Comparison of ENCODE assay signal across 1 cellular context in the genomic region with DNA sequence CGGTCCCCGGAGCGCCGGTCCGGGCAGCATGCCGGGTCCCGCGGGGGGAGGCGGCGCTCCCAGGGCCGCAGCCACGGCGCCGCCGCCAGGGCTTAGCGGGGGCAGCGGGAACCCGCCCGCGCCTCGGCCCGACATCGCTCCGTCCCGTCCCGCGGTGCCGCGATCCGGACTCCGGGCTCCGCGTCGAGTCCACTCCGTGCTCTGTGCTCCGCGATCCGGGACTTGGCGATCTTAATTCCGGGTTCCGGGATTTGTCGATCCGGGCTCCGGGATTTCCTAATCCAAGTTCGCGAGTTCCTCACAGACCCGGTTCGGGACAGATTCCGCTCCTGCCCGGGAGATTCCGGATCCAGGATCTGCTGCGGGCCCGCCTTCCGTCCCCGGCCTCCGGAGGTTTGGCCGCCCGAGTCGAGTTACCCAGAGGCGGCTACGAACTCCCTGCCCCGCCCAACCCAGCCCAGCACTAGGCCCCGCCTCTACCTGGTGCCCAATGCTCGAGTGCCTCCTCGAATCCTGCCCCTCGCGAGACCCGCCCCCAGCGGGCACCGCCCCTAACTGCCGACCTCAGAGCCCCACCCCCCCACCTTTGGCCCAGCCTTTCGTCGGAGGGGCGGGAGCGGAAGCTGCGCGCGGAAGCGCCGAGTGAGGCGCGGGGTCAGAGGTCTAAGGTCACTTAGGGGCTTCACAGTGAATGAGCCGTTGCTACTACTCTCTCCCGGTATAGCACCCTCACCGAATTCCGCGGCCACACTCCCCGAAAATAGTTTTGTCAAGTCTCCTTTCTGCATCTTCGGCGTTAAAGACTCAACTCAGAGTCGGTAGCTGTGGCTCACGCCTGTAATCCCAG.
A peak's percentile ranks its signal among the peaks of the same experiment; 100 is the strongest.
TF ChIP-seq lines count a peak whose summit lies in the region.

A gene (minus strand): TSS at position 146 of the 847 bp plus-strand sequence. CDS start 11 bp downstream, at position 135.

TF ChIP-seq in HEK293, 187 proteins besides CTCF, POLR2A, EP300 and RAD21 (continued from another document):
- TF ChIP-seq, protein P1, sequence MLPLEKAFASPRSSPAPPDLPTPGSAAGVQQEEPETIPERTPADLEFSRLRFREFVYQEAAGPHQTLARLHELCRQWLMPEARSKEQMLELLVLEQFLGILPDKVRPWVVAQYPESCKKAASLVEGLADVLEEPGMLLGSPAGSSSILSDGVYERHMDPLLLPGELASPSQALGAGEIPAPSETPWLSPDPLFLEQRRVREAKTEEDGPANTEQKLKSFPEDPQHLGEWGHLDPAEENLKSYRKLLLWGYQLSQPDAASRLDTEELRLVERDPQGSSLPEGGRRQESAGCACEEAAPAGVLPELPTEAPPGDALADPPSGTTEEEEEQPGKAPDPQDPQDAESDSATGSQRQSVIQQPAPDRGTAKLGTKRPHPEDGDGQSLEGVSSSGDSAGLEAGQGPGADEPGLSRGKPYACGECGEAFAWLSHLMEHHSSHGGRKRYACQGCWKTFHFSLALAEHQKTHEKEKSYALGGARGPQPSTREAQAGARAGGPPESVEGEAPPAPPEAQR (tag by site-specific recombination; IDR thresholded peaks at IDR 0.05) = peak; percentile 99
- TF ChIP-seq, protein P2, sequence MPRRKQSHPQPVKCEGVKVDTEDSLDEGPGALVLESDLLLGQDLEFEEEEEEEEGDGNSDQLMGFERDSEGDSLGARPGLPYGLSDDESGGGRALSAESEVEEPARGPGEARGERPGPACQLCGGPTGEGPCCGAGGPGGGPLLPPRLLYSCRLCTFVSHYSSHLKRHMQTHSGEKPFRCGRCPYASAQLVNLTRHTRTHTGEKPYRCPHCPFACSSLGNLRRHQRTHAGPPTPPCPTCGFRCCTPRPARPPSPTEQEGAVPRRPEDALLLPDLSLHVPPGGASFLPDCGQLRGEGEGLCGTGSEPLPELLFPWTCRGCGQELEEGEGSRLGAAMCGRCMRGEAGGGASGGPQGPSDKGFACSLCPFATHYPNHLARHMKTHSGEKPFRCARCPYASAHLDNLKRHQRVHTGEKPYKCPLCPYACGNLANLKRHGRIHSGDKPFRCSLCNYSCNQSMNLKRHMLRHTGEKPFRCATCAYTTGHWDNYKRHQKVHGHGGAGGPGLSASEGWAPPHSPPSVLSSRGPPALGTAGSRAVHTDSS (tag by site-specific recombination; IDR thresholded peaks at IDR 0.05) = peak; percentile 67; the same call in 1 of the 2 replicates
- TF ChIP-seq RBAK (tag by site-specific recombination; IDR thresholded peaks at IDR 0.05) = peak; percentile 26; the same call in 1 of the 2 replicates
- TF ChIP-seq, protein P3, sequence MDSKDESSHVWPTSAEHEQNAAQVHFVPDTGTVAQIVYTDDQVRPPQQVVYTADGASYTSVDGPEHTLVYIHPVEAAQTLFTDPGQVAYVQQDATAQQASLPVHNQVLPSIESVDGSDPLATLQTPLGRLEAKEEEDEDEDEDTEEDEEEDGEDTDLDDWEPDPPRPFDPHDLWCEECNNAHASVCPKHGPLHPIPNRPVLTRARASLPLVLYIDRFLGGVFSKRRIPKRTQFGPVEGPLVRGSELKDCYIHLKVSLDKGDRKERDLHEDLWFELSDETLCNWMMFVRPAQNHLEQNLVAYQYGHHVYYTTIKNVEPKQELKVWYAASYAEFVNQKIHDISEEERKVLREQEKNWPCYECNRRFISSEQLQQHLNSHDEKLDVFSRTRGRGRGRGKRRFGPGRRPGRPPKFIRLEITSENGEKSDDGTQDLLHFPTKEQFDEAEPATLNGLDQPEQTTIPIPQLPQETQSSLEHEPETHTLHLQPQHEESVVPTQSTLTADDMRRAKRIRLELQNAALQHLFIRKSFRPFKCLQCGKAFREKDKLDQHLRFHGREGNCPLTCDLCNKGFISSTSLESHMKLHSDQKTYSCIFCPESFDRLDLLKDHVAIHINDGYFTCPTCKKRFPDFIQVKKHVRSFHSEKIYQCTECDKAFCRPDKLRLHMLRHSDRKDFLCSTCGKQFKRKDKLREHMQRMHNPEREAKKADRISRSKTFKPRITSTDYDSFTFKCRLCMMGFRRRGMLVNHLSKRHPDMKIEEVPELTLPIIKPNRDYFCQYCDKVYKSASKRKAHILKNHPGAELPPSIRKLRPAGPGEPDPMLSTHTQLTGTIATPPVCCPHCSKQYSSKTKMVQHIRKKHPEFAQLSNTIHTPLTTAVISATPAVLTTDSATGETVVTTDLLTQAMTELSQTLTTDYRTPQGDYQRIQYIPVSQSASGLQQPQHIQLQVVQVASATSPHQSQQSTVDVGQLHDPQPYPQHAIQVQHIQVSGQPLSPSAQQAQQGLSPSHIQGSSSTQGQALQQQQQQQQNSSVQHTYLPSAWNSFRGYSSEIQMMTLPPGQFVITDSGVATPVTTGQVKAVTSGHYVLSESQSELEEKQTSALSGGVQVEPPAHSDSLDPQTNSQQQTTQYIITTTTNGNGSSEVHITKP (tag by site-specific recombination; IDR thresholded peaks at IDR 0.05) = peak; percentile 90
- TF ChIP-seq, protein P4, sequence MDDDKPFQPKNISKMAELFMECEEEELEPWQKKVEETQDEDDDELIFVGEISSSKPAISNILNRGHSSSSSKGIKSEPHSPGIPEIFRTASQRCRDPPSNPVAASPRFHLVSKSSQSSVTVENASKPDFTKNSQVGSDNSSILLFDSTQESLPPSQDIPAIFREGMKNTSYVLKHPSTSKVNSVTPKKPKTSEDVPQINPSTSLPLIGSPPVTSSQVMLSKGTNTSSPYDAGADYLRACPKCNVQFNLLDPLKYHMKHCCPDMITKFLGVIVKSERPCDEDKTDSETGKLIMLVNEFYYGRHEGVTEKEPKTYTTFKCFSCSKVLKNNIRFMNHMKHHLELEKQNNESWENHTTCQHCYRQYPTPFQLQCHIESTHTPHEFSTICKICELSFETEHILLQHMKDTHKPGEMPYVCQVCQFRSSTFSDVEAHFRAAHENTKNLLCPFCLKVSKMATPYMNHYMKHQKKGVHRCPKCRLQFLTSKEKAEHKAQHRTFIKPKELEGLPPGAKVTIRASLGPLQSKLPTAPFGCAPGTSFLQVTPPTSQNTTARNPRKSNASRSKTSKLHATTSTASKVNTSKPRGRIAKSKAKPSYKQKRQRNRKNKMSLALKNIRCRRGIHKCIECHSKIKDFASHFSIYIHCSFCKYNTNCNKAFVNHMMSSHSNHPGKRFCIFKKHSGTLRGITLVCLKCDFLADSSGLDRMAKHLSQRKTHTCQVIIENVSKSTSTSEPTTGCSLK (tag by site-specific recombination; IDR thresholded peaks at IDR 0.05) = no peak
- TF ChIP-seq ZNF501 (tag by site-specific recombination; IDR thresholded peaks at IDR 0.05) = peak; percentile 81
- TF ChIP-seq, protein P5, sequence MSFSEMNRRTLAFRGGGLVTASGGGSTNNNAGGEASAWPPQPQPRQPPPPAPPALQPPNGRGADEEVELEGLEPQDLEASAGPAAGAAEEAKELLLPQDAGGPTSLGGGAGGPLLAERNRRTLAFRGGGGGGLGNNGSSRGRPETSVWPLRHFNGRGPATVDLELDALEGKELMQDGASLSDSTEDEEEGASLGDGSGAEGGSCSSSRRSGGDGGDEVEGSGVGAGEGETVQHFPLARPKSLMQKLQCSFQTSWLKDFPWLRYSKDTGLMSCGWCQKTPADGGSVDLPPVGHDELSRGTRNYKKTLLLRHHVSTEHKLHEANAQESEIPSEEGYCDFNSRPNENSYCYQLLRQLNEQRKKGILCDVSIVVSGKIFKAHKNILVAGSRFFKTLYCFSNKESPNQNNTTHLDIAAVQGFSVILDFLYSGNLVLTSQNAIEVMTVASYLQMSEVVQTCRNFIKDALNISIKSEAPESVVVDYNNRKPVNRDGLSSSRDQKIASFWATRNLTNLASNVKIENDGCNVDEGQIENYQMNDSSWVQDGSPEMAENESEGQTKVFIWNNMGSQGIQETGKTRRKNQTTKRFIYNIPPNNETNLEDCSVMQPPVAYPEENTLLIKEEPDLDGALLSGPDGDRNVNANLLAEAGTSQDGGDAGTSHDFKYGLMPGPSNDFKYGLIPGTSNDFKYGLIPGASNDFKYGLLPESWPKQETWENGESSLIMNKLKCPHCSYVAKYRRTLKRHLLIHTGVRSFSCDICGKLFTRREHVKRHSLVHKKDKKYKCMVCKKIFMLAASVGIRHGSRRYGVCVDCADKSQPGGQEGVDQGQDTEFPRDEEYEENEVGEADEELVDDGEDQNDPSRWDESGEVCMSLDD (tag by site-specific recombination; IDR thresholded peaks at IDR 0.05) = peak; percentile 11; the same call in 1 of the 2 replicates
- no peak for TF ChIP-seq ZNF132 (tag by site-specific recombination; IDR thresholded peaks at IDR 0.05; ENCODE audit: borderline replicate concordance)
